ENCODE assay signal across 9 cellular contexts in genomic region chr10:32413513-32413912, GRCh38.
A peak's percentile ranks its signal among the peaks of the same experiment; 100 is the strongest.
DNase-seq lines count a peak whose midpoint lies in the region; ATAC-seq lines count a peak whose summit lies in the region.
"Had no signal": no experiment of that assay in that cellular context is flagged by ENCODE, and none has a peak within 500 bp of the region (broad histone marks: within the 10 kb centered on the region; RNA-seq: fewer than 3 reads in every experiment).

No MANE protein-coding gene starts in this region.

- DNase-seq in activated CD4-positive, CD25-positive, alpha-beta regulatory T cell treated with anti-CD3 and anti-CD28 coated beads, Interleukin-2, amount 50 U/mL, for 16 hours (ENCODE audit: low read depth, low spot score), result peak; percentile 3
- no peak for DNase-seq in activated CD4-positive, CD25-positive, alpha-beta regulatory T cell (lab: John Stamatoyannopoulos, UW)
- peak; percentile 9 for DNase-seq in activated CD8-positive, alpha-beta memory T cell treated with anti-CD3 and anti-CD28 coated beads, Interleukin-2, amount 50 U/mL, for 24 hours (ENCODE audit: extremely low read depth)
- DNase-seq in hepatic stellate cell (ENCODE audit: low spot score) (peak; percentile 24), Ammon's horn (ENCODE audit: low spot score) (no peak), NCI-H526 (lab: John Stamatoyannopoulos, UW) (no peak)
- DNase-seq in stimulated activated CD8-positive, alpha-beta memory T cell treated with anti-CD3 and anti-CD28 coated beads, Interleukin-7, amount 100 ng/mL, for 4 hours (ENCODE audit: low read depth in 2 of 2), result peak; percentile 10 to 30
- DNase-seq: NCI-H2081 treated with DMSO at 0.1 percent for 48 hours had no signal

- no peak for ATAC-seq in GM18511 (IDR thresholded peaks at IDR 0.05; ENCODE audit: unreplicated experiment)

Comparison
In these comparisons a context has a peak if more than half of its experiments do, and no peak if none do; other contexts are left out.
1. DNase-seq: peak in activated CD4-positive, CD25-positive, alpha-beta regulatory T cell treated with anti-CD3 and anti-CD28 coated beads, Interleukin-2, amount 50 U/mL, for 16 hours (single experiment), activated CD8-positive, alpha-beta memory T cell treated with anti-CD3 and anti-CD28 coated beads, Interleukin-2, amount 50 U/mL, for 24 hours (single experiment), hepatic stellate cell (single experiment) and stimulated activated CD8-positive, alpha-beta memory T cell treated with anti-CD3 and anti-CD28 coated beads, Interleukin-7, amount 100 ng/mL, for 4 hours (2 of 2); none in activated CD4-positive, CD25-positive, alpha-beta regulatory T cell (0 of 4), Ammon's horn (single experiment) and NCI-H526 (0 of 2).